Comparison of ENCODE assay signal across 1 cellular context in genomic region chr9:124448019-124448418, GRCh38.
TF ChIP-seq lines count a peak whose summit lies in the region.

No MANE protein-coding gene starts in this region.

TF ChIP-seq in HepG2, 621 proteins besides CTCF, POLR2A, EP300 and RAD21:
- no peak for TF ChIP-seq ZNF280B (CRISPR knock-in tag; IDR thresholded peaks at IDR 0.05; ENCODE audit: borderline replicate concordance)
- TF ChIP-seq HNF1A (IDR thresholded peaks at IDR 0.05; ENCODE audit: low read depth), result no peak
- no peak for TF ChIP-seq HNF1A (CRISPR knock-in tag; IDR thresholded peaks at IDR 0.05; ENCODE audit: borderline replicate concordance)
- TF ChIP-seq CREM (IDR thresholded peaks at IDR 0.05), result no peak
- no peak for TF ChIP-seq CREM (CRISPR knock-in tag; IDR thresholded peaks at IDR 0.05)
- TF ChIP-seq, protein P1, sequence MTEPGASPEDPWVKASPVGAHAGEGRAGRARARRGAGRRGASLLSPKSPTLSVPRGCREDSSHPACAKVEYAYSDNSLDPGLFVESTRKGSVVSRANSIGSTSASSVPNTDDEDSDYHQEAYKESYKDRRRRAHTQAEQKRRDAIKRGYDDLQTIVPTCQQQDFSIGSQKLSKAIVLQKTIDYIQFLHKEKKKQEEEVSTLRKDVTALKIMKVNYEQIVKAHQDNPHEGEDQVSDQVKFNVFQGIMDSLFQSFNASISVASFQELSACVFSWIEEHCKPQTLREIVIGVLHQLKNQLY (CRISPR knock-in tag; IDR thresholded peaks at IDR 0.05), result no peak
- no peak for TF ChIP-seq HNRNPLL (IDR thresholded peaks at IDR 0.05; ENCODE audit: low read depth, low read length, poor library complexity, severe bottlenecking)
- TF ChIP-seq ZNF615 (CRISPR knock-in tag; IDR thresholded peaks at IDR 0.05; ENCODE audit: borderline replicate concordance), result no peak
